In the genomic region with DNA sequence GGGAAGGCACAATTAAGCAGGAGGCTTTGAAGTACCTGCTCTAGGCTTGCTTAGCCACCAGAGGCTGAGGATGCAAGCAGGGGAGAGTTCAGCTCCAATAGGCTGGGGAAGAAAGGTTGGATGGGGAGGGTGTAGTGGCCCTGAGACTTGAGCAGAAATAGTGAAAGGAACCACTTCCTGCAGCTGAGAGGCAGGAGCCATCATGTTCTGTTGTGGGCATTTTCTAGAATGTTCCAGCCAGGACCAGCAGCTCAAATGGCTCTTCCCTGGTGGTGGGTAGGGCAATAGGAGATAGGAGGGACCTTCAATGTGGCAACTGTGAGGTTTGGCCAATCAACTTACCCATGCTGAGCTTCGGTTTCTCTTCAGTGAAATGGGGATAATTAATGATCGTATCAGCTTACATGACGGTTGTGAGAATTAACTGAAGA, we compare ENCODE assay signal across 17 cellular contexts.
DNase-seq lines count a peak whose midpoint lies in the region; ATAC-seq and TF ChIP-seq lines count a peak whose summit lies in the region.
"Had no signal": no experiment of that assay in that cellular context is flagged by ENCODE, and none has a peak within 500 bp of the region (broad histone marks: within the 10 kb centered on the region; RNA-seq: fewer than 3 reads in every experiment).

No MANE protein-coding gene starts in this region.

- H3K9ac ChIP-seq in mucosa of rectum (ENCODE audit: low read depth in 1 of 2, low read length in 2 of 2) = no peak overlapping the region

- H3K36me3 ChIP-seq in DOHH2 (ENCODE audit: control insufficient read depth, low read length) (no peaks in the 10 kb centered on the region; the same call in 1 of the 2 replicates), RWPE2 (ENCODE audit: low read depth) (peaks cover 3% of the 10 kb centered on the region; the same call in 1 of the 2 replicates), mucosa of rectum (ENCODE audit: control insufficient read depth in 2 of 2, insufficient read depth in 2 of 2, low read length in 2 of 2) (no peaks in the 10 kb centered on the region)
- H3K36me3 ChIP-seq: vagina had no signal

- H3K79me2 ChIP-seq in DOHH2 (ENCODE audit: control insufficient read depth, low read length) = peaks cover 18% of the 10 kb centered on the region

- H3K4me2 ChIP-seq in DOHH2 (ENCODE audit: low read length) = peak overlapping the region; percentile 4; the same call in 1 of the 2 replicates

- no peaks in the 10 kb centered on the region for H4K20me1 ChIP-seq in DOHH2 (ENCODE audit: control insufficient read depth, insufficient read depth, low read depth, low read length)

- H3F3A ChIP-seq in DOHH2 (ENCODE audit: control insufficient read depth, insufficient read depth) = peaks cover 7% of the 10 kb centered on the region

- DNase-seq in Jurkat, Clone E6-1 (ENCODE audit: low read depth, low spot score) = peak; percentile 61
- DNase-seq in RWPE2 (ENCODE audit: low spot score) = no peak
- DNase-seq in iPS-NIHi7 (ENCODE audit: extremely low spot score) = no peak
- DNase-seq in foreskin fibroblast = no peak
- DNase-seq in AML-193 (lab: John Stamatoyannopoulos, UW) = no peak
- DNase-seq: activated CD4-positive, alpha-beta T cell treated with anti-CD3 and anti-CD28 coated beads for 4 hours; activated T-cell treated with anti-CD3 and anti-CD28 coated beads, Interleukin-2, amount 50 U/mL, for 72 hours; amygdala; GDM1; NCI-H446; right lobe of liver; stimulated activated CD4-positive, alpha-beta T cell treated with anti-CD3 and anti-CD28 coated beads, Interleukin-2, amount 100 ng/mL, for 48 hours; T-helper 1 cell had no signal

- ATAC-seq in RWPE2 (ENCODE audit: low read depth) = peak; percentile 18; the same call in 1 of the 3 replicates
- ATAC-seq: activated T-cell treated with anti-CD3 and anti-CD28 coated beads, Interleukin-2, amount 50 U/mL, for 72 hours had no signal

- H3K27me3 ChIP-seq in DOHH2 (ENCODE audit: control insufficient read depth, low read length) (no peaks in the 10 kb centered on the region), RWPE2 (ENCODE audit: insufficient read depth, poor library complexity, severe bottlenecking) (no peaks in the 10 kb centered on the region), mucosa of rectum (ENCODE audit: control insufficient read depth in 2 of 2, insufficient read depth in 2 of 2, low read length in 2 of 2) (no peaks in the 10 kb centered on the region)
- H3K27me3 ChIP-seq: right lobe of liver, vagina had no signal

- no peak overlapping the region; the same call in 1 of the 2 replicates for H3K4me3 ChIP-seq in DOHH2 (ENCODE audit: low read length)
- H3K4me3 ChIP-seq in Jurkat, Clone E6-1 (ENCODE audit: low read length) = no peak overlapping the region
- no peak overlapping the region for H3K4me3 ChIP-seq in RWPE2 (ENCODE audit: severe bottlenecking)
- H3K4me3 ChIP-seq in mucosa of rectum (ENCODE audit: low read length in 2 of 2) = no peak overlapping the region
- no peak overlapping the region for H3K4me3 ChIP-seq in foreskin fibroblast (ENCODE audit: low read depth in 1 of 2, low read length in 2 of 2)
- H3K4me3 ChIP-seq: coronary artery, right lobe of liver, vagina had no signal

- H3K4me1 ChIP-seq in DOHH2 (ENCODE audit: control insufficient read depth, low read length) (peaks cover 53% of the 10 kb centered on the region), RWPE2 (ENCODE audit: insufficient read depth, poor library complexity, severe bottlenecking) (no peaks in the 10 kb centered on the region), mucosa of rectum (ENCODE audit: control insufficient read depth in 2 of 2, insufficient read depth in 2 of 2, low read length in 2 of 2) (peaks cover 5 to 9% of the 10 kb centered on the region in 2 donors)
- H3K4me1 ChIP-seq: right lobe of liver, vagina had no signal

- H3K27ac ChIP-seq in DOHH2 (ENCODE audit: low read depth, low read length) (no peak overlapping the region), RWPE2 (ENCODE audit: poor library complexity, severe bottlenecking) (no peak overlapping the region), mucosa of rectum (ENCODE audit: low read depth in 2 of 2, low read length in 2 of 2) (peak overlapping the region; percentile 9 to 20)
- H3K27ac ChIP-seq: coronary artery, right lobe of liver, vagina had no signal

- no peaks in the 10 kb centered on the region for H3K9me2 ChIP-seq in DOHH2 (replicated peaks; ENCODE audit: control insufficient read depth, low read length)

- H3K9me3 ChIP-seq in DOHH2 (ENCODE audit: control insufficient read depth, insufficient read depth, low read length) (no peaks in the 10 kb centered on the region), RWPE2 (ENCODE audit: severe bottlenecking) (no peaks in the 10 kb centered on the region), mucosa of rectum (ENCODE audit: control insufficient read depth in 2 of 2, low read length in 2 of 2) (no peaks in the 10 kb centered on the region)
- H3K9me3 ChIP-seq: right lobe of liver, vagina had no signal

- TF ChIP-seq CTCF in DOHH2 (IDR thresholded peaks at IDR 0.05; ENCODE audit: low read depth, low read length, poor library complexity, severe bottlenecking) (no peak), RWPE2 (IDR thresholded peaks at IDR 0.05; ENCODE audit: poor library complexity, severe bottlenecking) (no peak), foreskin fibroblast (IDR thresholded peaks at IDR 0.05; ENCODE audit: low read depth, low read length) (no peak)

Comparison
In these comparisons a context has a peak if more than half of its experiments do, and no peak if none do; other contexts are left out.
1. H3K27ac ChIP-seq: peak in mucosa of rectum (2 of 2); none in DOHH2 (single experiment) and RWPE2 (single experiment).